Comparison of ENCODE assay signal across 22 cellular contexts in genomic region chr2:135471106-135471505, GRCh38.
"Had no signal": no experiment of that assay in that cellular context is flagged by ENCODE, and none has a peak within 500 bp of the region (broad histone marks: within the 10 kb centered on the region; RNA-seq: fewer than 3 reads in every experiment).

No MANE protein-coding gene starts in this region.

- H3K4me1 Mint-ChIP-seq: memory B cell, mesothelial cell of epicardium had no signal

- H3K4me2 ChIP-seq: smooth muscle cell had no signal

- H3K27me3 ChIP-seq: gastrocnemius medialis, heart right ventricle, right atrium auricular region, sigmoid colon, suprapubic skin, thyroid gland had no signal

- H3K4me3 ChIP-seq: coronary artery, gastrocnemius medialis, heart right ventricle, left ventricle myocardium inferior, lower lobe of right lung, psoas muscle, right atrium auricular region, sigmoid colon, smooth muscle cell, suprapubic skin, thyroid gland had no signal

- H3K9me3 ChIP-seq: gastrocnemius medialis, heart right ventricle, left ventricle myocardium inferior, lower lobe of right lung, psoas muscle, right atrium auricular region, sigmoid colon, suprapubic skin, thyroid gland had no signal

- H3K36me3 ChIP-seq: gastrocnemius medialis, heart right ventricle, left ventricle myocardium inferior, lower lobe of right lung, right atrium auricular region, sigmoid colon, suprapubic skin, thyroid gland had no signal

- ATAC-seq: gastrocnemius medialis; heart right ventricle; left cardiac atrium; lower lobe of right lung; natural killer cell treated with Interleukin-12 subunit alpha and Interleukin-12 subunit beta and Interleukin-15 and Interleukin-18, amount 100 ng/mL, for 72 hours; psoas muscle had no signal

- H3K36me3 Mint-ChIP-seq: mesothelial cell of epicardium; natural killer cell treated with Interleukin-12 subunit alpha and Interleukin-12 subunit beta and Interleukin-15 and Interleukin-18, amount 100 ng/mL, for 72 hours; type B pancreatic cell had no signal

- FAIRE-seq: kidney, urothelium cell line had no signal

- DNase-seq: effector CD4-positive, alpha-beta T cell; gastrocnemius medialis; heart right ventricle; hypothalamus; kidney; left cardiac atrium; left ventricle myocardium inferior; lower lobe of right lung; psoas muscle; sigmoid colon; stimulated activated CD4-positive, alpha-beta T cell treated with anti-CD3 and anti-CD28 coated beads, Interleukin-2, amount 100 ng/mL, for 48 hours; stimulated activated naive CD4-positive, alpha-beta T cell treated with Interleukin-2 at 50 U/mL for 16 hours; thyroid gland had no signal

- H3K4me3 Mint-ChIP-seq: memory B cell; mesothelial cell of epicardium; natural killer cell treated with Interleukin-12 subunit alpha and Interleukin-12 subunit beta and Interleukin-15 and Interleukin-18, amount 100 ng/mL, for 72 hours; type B pancreatic cell had no signal

- H3K9me3 Mint-ChIP-seq: memory B cell; mesothelial cell of epicardium; natural killer cell treated with Interleukin-12 subunit alpha and Interleukin-12 subunit beta and Interleukin-15 and Interleukin-18, amount 100 ng/mL, for 72 hours; type B pancreatic cell had no signal

- H3K27me3 Mint-ChIP-seq: memory B cell; natural killer cell treated with Interleukin-12 subunit alpha and Interleukin-12 subunit beta and Interleukin-15 and Interleukin-18, amount 100 ng/mL, for 72 hours; type B pancreatic cell had no signal

- H3K27ac Mint-ChIP-seq: memory B cell; mesothelial cell of epicardium; natural killer cell treated with Interleukin-12 subunit alpha and Interleukin-12 subunit beta and Interleukin-15 and Interleukin-18, amount 100 ng/mL, for 72 hours; type B pancreatic cell had no signal

- H3K27ac ChIP-seq: coronary artery, gastrocnemius medialis, heart right ventricle, left ventricle myocardium inferior, lower lobe of right lung, psoas muscle, right atrium auricular region, sigmoid colon, suprapubic skin, thyroid gland had no signal

- H3K4me1 ChIP-seq: heart right ventricle, left ventricle myocardium inferior, lower lobe of right lung, psoas muscle, right atrium auricular region, sigmoid colon, suprapubic skin, thyroid gland had no signal
